In genomic region chr7:140738280-140738679, GRCh38 we compare ENCODE assay signal across 28 cellular contexts.
"Had no signal": no experiment of that assay in that cellular context is flagged by ENCODE, and none has a peak within 500 bp of the region (broad histone marks: within the 10 kb centered on the region; RNA-seq: fewer than 3 reads in every experiment).

No MANE protein-coding gene starts in this region.

- H3K4me1 Mint-ChIP-seq: activated CD4-positive, alpha-beta T cell treated with anti-CD3 and anti-CD28 coated beads for 36 hours; activated naive CD8-positive, alpha-beta T cell treated with anti-CD3 and anti-CD28 coated beads, Interleukin-2, amount 50 U/mL, for 24 hours; IgD-negative memory B cell; T-cell had no signal

- H3K4me2 ChIP-seq: PC-9 had no signal

- H3K4me3 Mint-ChIP-seq: activated CD4-positive, alpha-beta T cell treated with anti-CD3 and anti-CD28 coated beads for 36 hours; activated CD8-positive, alpha-beta T cell treated with anti-CD3 and anti-CD28 coated beads for 36 hours; activated naive CD8-positive, alpha-beta T cell treated with anti-CD3 and anti-CD28 coated beads, Interleukin-2, amount 50 U/mL, for 24 hours; IgD-negative memory B cell; T-cell had no signal

- H3K4me3 ChIP-seq: breast epithelium, PC-9 had no signal

- ATAC-seq: activated CD4-positive, alpha-beta T cell treated with anti-CD3 and anti-CD28 coated beads for 36 hours; activated CD8-positive, alpha-beta T cell treated with anti-CD3 and anti-CD28 coated beads for 36 hours; activated naive CD4-positive, alpha-beta T cell treated with anti-CD3 and anti-CD28 coated beads, Interleukin-2, amount 50 U/mL, for 72 hours; activated naive CD8-positive, alpha-beta T cell treated with anti-CD3 and anti-CD28 coated beads, Interleukin-2, amount 50 U/mL, for 24 hours; T-cell had no signal

- H3K27ac Mint-ChIP-seq: activated CD4-positive, alpha-beta T cell treated with anti-CD3 and anti-CD28 coated beads for 36 hours; activated CD8-positive, alpha-beta T cell treated with anti-CD3 and anti-CD28 coated beads for 36 hours; activated naive CD8-positive, alpha-beta T cell treated with anti-CD3 and anti-CD28 coated beads, Interleukin-2, amount 50 U/mL, for 24 hours; T-cell had no signal

- H3K36me3 Mint-ChIP-seq: activated naive CD4-positive, alpha-beta T cell treated with anti-CD3 and anti-CD28 coated beads, Interleukin-2, amount 50 U/mL, for 72 hours had no signal

- H3K27me3 ChIP-seq: breast epithelium had no signal

- H3K36me3 ChIP-seq: breast epithelium had no signal

- H2AFZ ChIP-seq: PC-9 had no signal

- H3K9me3 Mint-ChIP-seq: activated CD8-positive, alpha-beta T cell treated with anti-CD3 and anti-CD28 coated beads for 36 hours; activated naive CD4-positive, alpha-beta T cell treated with anti-CD3 and anti-CD28 coated beads, Interleukin-2, amount 50 U/mL, for 72 hours; activated naive CD8-positive, alpha-beta T cell treated with anti-CD3 and anti-CD28 coated beads, Interleukin-2, amount 50 U/mL, for 24 hours; IgD-negative memory B cell; T-cell had no signal

- H3K27me3 Mint-ChIP-seq: activated CD4-positive, alpha-beta T cell treated with anti-CD3 and anti-CD28 coated beads for 36 hours; activated CD8-positive, alpha-beta T cell treated with anti-CD3 and anti-CD28 coated beads for 36 hours; activated naive CD8-positive, alpha-beta T cell treated with anti-CD3 and anti-CD28 coated beads, Interleukin-2, amount 50 U/mL, for 24 hours; IgD-negative memory B cell; T-cell had no signal

- DNase-seq: activated CD4-positive, alpha-beta T cell treated with anti-CD3 and anti-CD28 coated beads for 36 hours; activated CD4-positive, alpha-beta T cell treated with anti-CD3 and anti-CD28 coated beads, Interleukin-2, amount 50 U/mL, for 1 hour; activated CD8-positive, alpha-beta memory T cell treated with anti-CD3 and anti-CD28 coated beads, Interleukin-2, amount 50 U/mL, for 4 hours; activated CD8-positive, alpha-beta T cell treated with anti-CD3 and anti-CD28 coated beads for 36 hours; activated naive CD4-positive, alpha-beta T cell; activated naive CD8-positive, alpha-beta T cell treated with anti-CD3 and anti-CD28 coated beads, Interleukin-2, amount 50 U/mL, for 24 hours; activated T-cell treated with anti-CD3 and anti-CD28 coated beads, Interleukin-2, amount 50 U/mL, for 1 hour; central memory CD4-positive, alpha-beta T cell; KG1; NCI-H1092; NCI-H1417; NCI-H1694; NCI-H2029; NCI-H2107; NCI-H2171 treated with DMSO at 0.1 percent for 48 hours; NCI-H226; NCI-H510A; NCI-H526 treated with DMSO at 0.1 percent for 48 hours; NCI-H82; PC-9; SHP77 treated with DMSO at 0.1 percent for 48 hours; T-cell; T-helper 2 cell; T1000 had no signal

- H3K4me1 ChIP-seq: breast epithelium had no signal

- H3K27ac ChIP-seq: breast epithelium, PC-9, VCaP had no signal

- H3K9me3 ChIP-seq: breast epithelium had no signal
